Comparison of ENCODE assay signal across 20 cellular contexts in genomic region chr22:32994921-32995320, GRCh38.
DNase-seq lines count a peak whose midpoint lies in the region; ATAC-seq, FAIRE-seq and TF ChIP-seq lines count a peak whose summit lies in the region.
"Had no signal": no experiment of that assay in that cellular context is flagged by ENCODE, and none has a peak within 500 bp of the region (broad histone marks: within the 10 kb centered on the region; RNA-seq: fewer than 3 reads in every experiment).

No MANE protein-coding gene starts in this region.

- no peaks in the 10 kb centered on the region; the same call in 1 of the 2 replicates for H3K79me1 ChIP-seq in H1 (ENCODE audit: low read depth, low read length)

- peak; percentile 6 for DNase-seq in GM23338 (ENCODE audit: low spot score)
- DNase-seq in H1 (ENCODE audit: low read depth in 1 of 2, low spot score in 2 of 2) = peak in 1 of 2 experiments; percentile 41
- peak; percentile 43 for DNase-seq in HepG2 (ENCODE audit: low spot score)
- peak; percentile 32 for DNase-seq in pons (ENCODE audit: low spot score)
- no peak for DNase-seq in SK-N-DZ (ENCODE audit: low spot score)
- no peak for DNase-seq in NCI-H2029 treated with DMSO at 0.1 percent for 48 hours (lab: John Stamatoyannopoulos, UW)
- DNase-seq in NCI-H510A treated with DMSO at 0.1 percent for 48 hours (lab: John Stamatoyannopoulos, UW) = no peak
- DNase-seq in HT-29 (ENCODE audit: low spot score) = no peak
- DNase-seq: activated CD8-positive, alpha-beta memory T cell treated with anti-CD3 and anti-CD28 coated beads, Interleukin-2, amount 10 ng/mL, durations not matched to agents 7 days and 5 days; Calu3; left colon; PC-9; stimulated activated CD4-positive, alpha-beta T cell treated with anti-CD3 and anti-CD28 coated beads, Interleukin-4, amount 100 ng/mL, for 1 hour; stimulated activated naive CD8-positive, alpha-beta T cell treated with anti-CD3 and anti-CD28 coated beads, Interleukin-15, amount 100 ng/mL, for 72 hours; uterus had no signal

- H3K4me2 ChIP-seq in GM23338 = peak overlapping the region; percentile 51; the same call in 1 of the 2 replicates
- no peak overlapping the region for H3K4me2 ChIP-seq in H1 (ENCODE audit: insufficient read depth in 1 of 2, low read depth in 2 of 2, low read length in 2 of 2)
- no peak overlapping the region for H3K4me2 ChIP-seq in HepG2 (ENCODE audit: low read depth, low read length)
- H3K4me2 ChIP-seq: A549, BLaER1, PC-9 had no signal

- H3F3A ChIP-seq in GM23338 (replicated peaks; ENCODE audit: low read depth) = no peaks in the 10 kb centered on the region; the same call in 1 of the 2 replicates

- H3K23me2 ChIP-seq in H1 (ENCODE audit: low read depth, low read length) = peaks cover 4% of the 10 kb centered on the region; the same call in 1 of the 2 replicates

- H3K27me3 ChIP-seq in GM23338 (ENCODE audit: insufficient read depth) (no peaks in the 10 kb centered on the region), H1 (replicated peaks in 1 of 4; ENCODE audit: control insufficient read depth in 3 of 4, extremely low read depth in 1 of 4, insufficient read depth in 3 of 4, low read length in 3 of 4) (no peaks in the 10 kb centered on the region), HepG2 (ENCODE audit: control insufficient read depth in 1 of 2, insufficient read depth in 2 of 2, low read length in 2 of 2) (no peaks in the 10 kb centered on the region)
- H3K27me3 ChIP-seq: BLaER1, uterus had no signal

- H3K23ac ChIP-seq in H1 (ENCODE audit: insufficient read length) = no peak overlapping the region

- H3K36me3 ChIP-seq in GM23338 (ENCODE audit: insufficient read depth) (peaks cover 4% of the 10 kb centered on the region; the same call in 1 of the 2 replicates), H1 (ENCODE audit: control insufficient read depth in 2 of 4, insufficient read depth in 4 of 4, low read length in 3 of 4) (peaks cover 3 to 45% (median 9%) of the 10 kb centered on the region in 4 experiments; a peak in 7 of 8 replicates), HepG2 (replicated peaks in 1 of 2; ENCODE audit: control insufficient read depth in 1 of 2, insufficient read depth in 2 of 2, low read length in 2 of 2) (peaks cover 0 to 3% of the 10 kb centered on the region in 2 experiments; a peak in 1 of 5 replicates)
- H3K36me3 ChIP-seq: BLaER1, uterus had no signal

- BruUV-seq in HepG2 (replicated peaks; lab: Mats Ljungman, UMichigan) = no TSS peak

- in situ Hi-C loops in HepG2 (cut with HindIII; ENCODE audit: extremely low pct_ligation_motif_present, low pct_unique_long_range_greater_than_20kb) = loop anchor here (10.0 to 25.0 kb wide), 2 partner anchors 158 to 470 kb away; no protein-coding TSS in a partner anchor

- TF ChIP-seq EP300 in H1 (IDR thresholded peaks at IDR 0.05; ENCODE audit: borderline replicate concordance in 1 of 2, low read depth in 2 of 2, low read length in 2 of 2) (no peak), HepG2 (IDR thresholded peaks at IDR 0.05; ENCODE audit: low read depth in 2 of 2, low read length in 2 of 2) (no peak), HepG2 (CRISPR knock-in tag; IDR thresholded peaks at IDR 0.05; ENCODE audit: borderline replicate concordance) (no peak)

- POLR2A ChIA-PET in H1 (lab: Charles Lee; ENCODE audit: partially characterized antibody) (no interaction called here), HepG2 (lab: Yijun Ruan, JAX) (no interaction called here)

- H3K4me1 ChIP-seq in GM23338 (ENCODE audit: insufficient read depth) (peaks cover 14% of the 10 kb centered on the region), H1 (replicated peaks in 1 of 4; ENCODE audit: control insufficient read depth in 3 of 4, insufficient read depth in 4 of 4, low read length in 3 of 4) (peaks cover 0 to 8% (median 0%) of the 10 kb centered on the region in 4 experiments; a peak in 2 of 7 replicates), HepG2 (ENCODE audit: insufficient read depth, low read length) (peaks cover 14% of the 10 kb centered on the region)
- H3K4me1 ChIP-seq: A549, uterus had no signal

- peaks cover 15% of the 10 kb centered on the region for H4K20me1 ChIP-seq in GM23338 (replicated peaks; ENCODE audit: insufficient read depth)
- H4K20me1 ChIP-seq in H1 (replicated peaks in 1 of 2; ENCODE audit: control insufficient read depth in 1 of 2, insufficient read depth in 2 of 2, low read length in 2 of 2) = peaks cover 4 to 9% of the 10 kb centered on the region in 2 experiments
- H4K20me1 ChIP-seq in HepG2 (ENCODE audit: insufficient read depth, low read length) = no peaks in the 10 kb centered on the region
- H4K20me1 ChIP-seq: BLaER1 had no signal

- H3K27ac ChIP-seq in GM23338 (ENCODE audit: low read depth) (no peak overlapping the region), H1 (ENCODE audit: low read depth, low read length) (0 out of 2 replicates have a peak overlapping the region, but pooled peaks have one; percentile 44), HepG2 (ENCODE audit: extremely low read length, insufficient read depth, low read length) (no peak overlapping the region)
- H3K27ac ChIP-seq: A549, BLaER1, parathyroid adenoma, PC-9, SK-N-MC, uterus had no signal

- no peak for TF ChIP-seq CTCF in GM23338 (conservative IDR thresholded peaks at IDR 0.05; ENCODE audit: low read depth in 2 of 2)
- no peak for TF ChIP-seq CTCF in H1 (IDR thresholded peaks at IDR 0.05; ENCODE audit: control extremely low read depth in 1 of 3, insufficient read depth in 1 of 3, low read depth in 1 of 3, low read length in 3 of 3)
- 0 out of 2 replicates have a peak, but pooled peaks have one; percentile 14 for TF ChIP-seq CTCF in HepG2 (CRISPR knock-in tag; IDR thresholded peaks at IDR 0.05)

- H2BK5ac ChIP-seq in H1 (ENCODE audit: low read depth, low read length) = no peak overlapping the region

- H3K14ac ChIP-seq in H1 (ENCODE audit: insufficient read length) = no peak overlapping the region

- H2BK12ac ChIP-seq in H1 (ENCODE audit: low read depth, low read length) = no peak overlapping the region

- 94% methylated on average over 4 of the region's 4 CpGs; no CpG with 5 or more reads in 1 of the 2 experiments for WGBS in H1 (ENCODE audit: extremely low coverage in 1 of 2, insufficient coverage in 1 of 2, insufficient read length in 1 of 2, insufficient replicate concordance in 2 of 2, low coverage in 1 of 2, low lambda C conversion rate in 2 of 2, missing lambda C conversion rate in 1 of 2), 2 experiments
- WGBS in HepG2 (ENCODE audit: low lambda C conversion rate) = 61% methylated on average over 3 of the region's 4 CpGs

- H3K79me2 ChIP-seq in GM23338 (replicated peaks; ENCODE audit: insufficient read depth) (no peaks in the 10 kb centered on the region; the same call in 1 of the 2 replicates), H1 (ENCODE audit: control insufficient read depth in 1 of 2, insufficient read depth in 2 of 2, low read length in 2 of 2) (no peaks in the 10 kb centered on the region), HepG2 (ENCODE audit: insufficient read depth, low read length) (no peaks in the 10 kb centered on the region)
- H3K79me2 ChIP-seq: parathyroid adenoma had no signal

- TF ChIP-seq RAD21 in H1 (IDR thresholded peaks at IDR 0.05 in 1 of 2, conservative IDR thresholded peaks at IDR 0.05 in 1 of 2; ENCODE audit: low read depth in 2 of 2, low read length in 2 of 2) (no peak), HepG2 (CRISPR knock-in tag; IDR thresholded peaks at IDR 0.05) (no peak)

- peaks cover 9% of the 10 kb centered on the region for H3K27me3 Mint-ChIP-seq in GM23338 (ENCODE audit: insufficient read depth, low read depth, poor library complexity)
- H3K27me3 Mint-ChIP-seq: activated CD8-positive, alpha-beta memory T cell treated with anti-CD3 and anti-CD28 coated beads, Interleukin-2, amount 10 ng/mL, durations not matched to agents 7 days and 5 days; stimulated activated naive CD8-positive, alpha-beta T cell treated with anti-CD3 and anti-CD28 coated beads, Interleukin-15, amount 100 ng/mL, for 72 hours had no signal

- H3K9me3 Mint-ChIP-seq in GM23338 = no peaks in the 10 kb centered on the region
- H3K9me3 Mint-ChIP-seq: activated T-helper 2 cell treated with anti-CD3 and anti-CD28 coated beads, Interferon-gamma antibody, Interleukin-2, Interleukin-4, amounts not matched to agents 10 μg/mL and 5 μg/mL and 100 μg/mL, durations not matched to agents 14 hours and 24 hours and 36 hours; stimulated activated naive CD8-positive, alpha-beta T cell treated with anti-CD3 and anti-CD28 coated beads, Interleukin-15, amount 100 ng/mL, for 72 hours had no signal

- H2BK20ac ChIP-seq in H1 (ENCODE audit: low read length) = no peak overlapping the region; the same call in 1 of the 2 replicates

- peaks cover 36% of the 10 kb centered on the region; the same call in 2 of the 3 replicates for H3K36me3 Mint-ChIP-seq in GM23338 (ENCODE audit: low read depth)
- H3K36me3 Mint-ChIP-seq: activated CD8-positive, alpha-beta memory T cell treated with anti-CD3 and anti-CD28 coated beads, Interleukin-2, amount 10 ng/mL, durations not matched to agents 7 days and 5 days had no signal

- H3K9me2 ChIP-seq in GM23338 (ENCODE audit: insufficient read depth) = no peaks in the 10 kb centered on the region

- H2BK120ac ChIP-seq in H1 (replicated peaks; ENCODE audit: low read depth, low read length) = no peak overlapping the region

- ATAC-seq in GM23338 = peak; percentile 38
- peak; percentile 80 for ATAC-seq in HepG2
- ATAC-seq: A549; activated CD8-positive, alpha-beta memory T cell treated with anti-CD3 and anti-CD28 coated beads, Interleukin-2, amount 10 ng/mL, durations not matched to agents 7 days and 5 days; left colon; stimulated activated naive CD8-positive, alpha-beta T cell treated with anti-CD3 and anti-CD28 coated beads, Interleukin-15, amount 100 ng/mL, for 72 hours had no signal

- H3K9me3 ChIP-seq in H1 (ENCODE audit: insufficient read depth in 2 of 2, low read depth in 1 of 2, low read length in 1 of 2) = no peaks in the 10 kb centered on the region
- no peaks in the 10 kb centered on the region for H3K9me3 ChIP-seq in HepG2 (ENCODE audit: low read length)
- H3K9me3 ChIP-seq: A549, BLaER1, uterus had no signal

- no peak overlapping the region for H4K91ac ChIP-seq in H1 (replicated peaks; ENCODE audit: insufficient read length, low read length)

- FAIRE-seq in H1 (lab: Jason Lieb, UNC) (no peak), HepG2 (lab: Jason Lieb, UNC) (no peak)
- FAIRE-seq: A549 had no signal

- intact Hi-C loops in HepG2 (cut with micrococcal nuclease; ENCODE audit: unreplicated experiment) = no loop called here

- no peak overlapping the region for H3K18ac ChIP-seq in H1 (ENCODE audit: extremely low read depth, low read length)

- no peak overlapping the region for H3K4ac ChIP-seq in H1 (replicated peaks; ENCODE audit: insufficient read length, low read depth, low read length)

- no peak overlapping the region for H3K56ac ChIP-seq in H1 (replicated peaks; ENCODE audit: insufficient read length, low read depth, low read length)

- H3K4me1 Mint-ChIP-seq in GM23338 = peaks cover 20% of the 10 kb centered on the region; the same call in 2 of the 3 replicates
- H3K4me1 Mint-ChIP-seq: activated CD8-positive, alpha-beta memory T cell treated with anti-CD3 and anti-CD28 coated beads, Interleukin-2, amount 10 ng/mL, durations not matched to agents 7 days and 5 days; stimulated activated naive CD8-positive, alpha-beta T cell treated with anti-CD3 and anti-CD28 coated beads, Interleukin-15, amount 100 ng/mL, for 72 hours had no signal

- TF ChIP-seq POLR2A in H1 (IDR thresholded peaks at IDR 0.05; ENCODE audit: control extremely low read depth in 1 of 2, low read depth in 2 of 2, low read length in 2 of 2) = no peak
- TF ChIP-seq POLR2A in HepG2 (IDR thresholded peaks at IDR 0.05; ENCODE audit: insufficient read depth in 1 of 2, low read depth in 2 of 2, low read length in 2 of 2) = no peak

- no peak overlapping the region for H2AFZ ChIP-seq in GM23338
- no peak overlapping the region for H2AFZ ChIP-seq in H1 (ENCODE audit: low read length)
- no peak overlapping the region for H2AFZ ChIP-seq in HepG2 (ENCODE audit: low read length)
- H2AFZ ChIP-seq: parathyroid adenoma, PC-9 had no signal

- no peak overlapping the region for H2AK5ac ChIP-seq in H1 (ENCODE audit: low read depth, low read length)

- H3K9ac ChIP-seq in H1 (replicated peaks in 1 of 4; ENCODE audit: extremely low read depth in 1 of 4, low read depth in 3 of 4, low read length in 3 of 4) = no peak overlapping the region
- H3K9ac ChIP-seq in HepG2 (ENCODE audit: insufficient read depth, low read depth, low read length) = no peak overlapping the region
- H3K9ac ChIP-seq: BLaER1, parathyroid adenoma had no signal

- CTCF ChIA-PET in H1 (lab: Charles Lee; ENCODE audit: partially characterized antibody) (interaction anchor here (1.5 to 7.4 kb wide), 4 partner anchors 8 to 159 kb away, joined by 4 to 44 read pairs (median 5); no protein-coding TSS in a partner anchor), HepG2 (lab: Yijun Ruan, JAX; ENCODE audit: low intra/inter-chr PET ratio, low total read pairs) (no interaction called here)

- H3K4me3 Mint-ChIP-seq in GM23338 = no peak overlapping the region
- H3K4me3 Mint-ChIP-seq: activated CD8-positive, alpha-beta memory T cell treated with anti-CD3 and anti-CD28 coated beads, Interleukin-2, amount 10 ng/mL, durations not matched to agents 7 days and 5 days; stimulated activated naive CD8-positive, alpha-beta T cell treated with anti-CD3 and anti-CD28 coated beads, Interleukin-15, amount 100 ng/mL, for 72 hours had no signal

- H3K4me3 ChIP-seq in GM23338 (no peak overlapping the region), H1 (ENCODE audit: extremely low read depth in 1 of 4, insufficient read depth in 2 of 4, low read depth in 3 of 4, low read length in 4 of 4) (no peak overlapping the region), HepG2 (replicated peaks in 1 of 3; ENCODE audit: insufficient read depth in 1 of 3, low read depth in 2 of 3, low read length in 3 of 3) (no peak overlapping the region)
- H3K4me3 ChIP-seq: A549, BLaER1, PC-9, SK-N-MC, uterus had no signal

- no peak overlapping the region for H2BK15ac ChIP-seq in H1 (ENCODE audit: low read length)

- H3K27ac Mint-ChIP-seq in GM23338 = peak overlapping the region; percentile 41; the same call in 1 of the 2 replicates
- H3K27ac Mint-ChIP-seq: activated CD8-positive, alpha-beta memory T cell treated with anti-CD3 and anti-CD28 coated beads, Interleukin-2, amount 10 ng/mL, durations not matched to agents 7 days and 5 days; activated T-helper 2 cell treated with anti-CD3 and anti-CD28 coated beads, Interferon-gamma antibody, Interleukin-2, Interleukin-4, amounts not matched to agents 10 μg/mL and 5 μg/mL and 100 μg/mL, durations not matched to agents 14 hours and 24 hours and 36 hours; stimulated activated naive CD8-positive, alpha-beta T cell treated with anti-CD3 and anti-CD28 coated beads, Interleukin-15, amount 100 ng/mL, for 72 hours had no signal

- no peak overlapping the region for H4K5ac ChIP-seq in H1 (ENCODE audit: insufficient read length, low read depth, low read length)

- H4K8ac ChIP-seq in H1 (ENCODE audit: extremely low read depth, insufficient read depth, low read length) = no peak overlapping the region

Comparison
In these comparisons a context has a peak if more than half of its experiments do, and no peak if none do; other contexts are left out.
1. DNase-seq: peak in GM23338 (single experiment), HepG2 (single experiment) and pons (single experiment); none in SK-N-DZ (single experiment), NCI-H2029 treated with DMSO at 0.1 percent for 48 hours (single experiment), NCI-H510A treated with DMSO at 0.1 percent for 48 hours (single experiment) and HT-29 (single experiment).